Comparison of ENCODE assay signal across 24 cellular contexts in the genomic region with DNA sequence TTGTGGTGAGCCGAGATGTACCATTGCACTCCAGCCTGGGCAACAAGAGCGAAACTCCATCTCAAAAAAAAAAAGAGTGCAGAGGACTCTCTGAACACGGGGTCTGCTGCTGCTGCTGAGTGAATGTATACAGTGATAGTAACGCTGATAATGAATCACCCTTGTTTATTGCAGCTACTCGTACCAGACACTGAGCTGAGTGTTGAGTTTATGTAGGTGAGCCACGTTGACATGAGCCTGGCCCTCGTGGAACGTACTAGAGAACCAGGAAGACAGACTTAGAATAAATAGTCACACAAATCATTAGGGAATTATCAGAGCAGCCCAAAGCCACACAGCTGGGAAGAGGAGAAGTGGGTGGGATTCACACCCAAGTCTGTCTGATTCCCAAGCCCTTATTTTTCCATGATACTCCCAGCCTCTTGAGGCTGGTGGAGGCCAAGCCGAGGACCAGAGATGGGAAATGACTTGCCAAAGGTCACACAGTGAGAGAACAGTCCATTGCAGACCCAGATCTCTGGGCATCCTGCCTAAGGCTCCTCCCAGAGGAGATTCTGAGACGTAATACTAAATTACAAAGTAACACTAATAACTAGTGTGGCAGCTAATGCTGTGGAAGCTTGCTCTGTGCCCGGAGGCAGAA. TPM values are rescaled to one million over a fixed set of nuclear protein-coding genes. Genes with fewer than 3 reads are reported as not detected.
DNase-seq lines count a peak whose midpoint lies in the region; ATAC-seq, FAIRE-seq and TF ChIP-seq lines count a peak whose summit lies in the region.
"Had no signal": no experiment of that assay in that cellular context is flagged by ENCODE, and none has a peak within 500 bp of the region (broad histone marks: within the 10 kb centered on the region; RNA-seq: fewer than 3 reads in every experiment).

No MANE protein-coding gene starts in this region.

- no peaks in the 10 kb centered on the region for H3K9me1 ChIP-seq in keratinocyte (ENCODE audit: control insufficient read depth, extremely low read depth, insufficient read depth, low read length)

- no peaks in the 10 kb centered on the region for H3K4me1 Mint-ChIP-seq in activated CD4-positive, alpha-beta T cell treated with anti-CD3 and anti-CD28 coated beads, Interleukin-2, amount 10 ng/mL, durations not matched to agents 7 days and 5 days
- H3K4me1 Mint-ChIP-seq: activated naive CD8-positive, alpha-beta T cell treated with anti-CD3 and anti-CD28 coated beads, Interleukin-2, amount 10 ng/mL, durations not matched to agents 7 days and 5 days; neural progenitor cell; WTC11 had no signal

- no peaks in the 10 kb centered on the region for H3K9me3 Mint-ChIP-seq in activated CD4-positive, alpha-beta T cell treated with anti-CD3 and anti-CD28 coated beads, Interleukin-2, amount 10 ng/mL, durations not matched to agents 7 days and 5 days
- H3K9me3 Mint-ChIP-seq: activated naive CD8-positive, alpha-beta T cell treated with anti-CD3 and anti-CD28 coated beads, Interleukin-2, amount 10 ng/mL, durations not matched to agents 7 days and 5 days; activated T-cell treated with anti-CD3 and anti-CD28 coated beads, Interleukin-2, amount 50 U/mL, for 24 hours; neural progenitor cell; WTC11 had no signal

- CTCF ChIA-PET in Panc1 (lab: Charles Lee), result interaction anchor here (0.6 to 1.0 kb wide), 2 partner anchors 152 to 219 kb away, joined by 3 read pairs; no protein-coding TSS in a partner anchor
- CTCF ChIA-PET in activated CD4-positive, alpha-beta T cell treated with anti-CD3 and anti-CD28 coated beads, Interleukin-2, amount 10 ng/mL, durations not matched to agents 7 days and 5 days (lab: Charles Lee), result interaction anchor here (0.6 to 1.9 kb wide), 3 partner anchors 226 to 231 kb away, joined by 3 to 5 read pairs (median 3); no protein-coding TSS in a partner anchor

- no peak for TF ChIP-seq POLR2A in gastrocnemius medialis (IDR thresholded peaks at IDR 0.05)

- no peaks in the 10 kb centered on the region for H3K36me3 Mint-ChIP-seq in activated CD4-positive, alpha-beta T cell treated with anti-CD3 and anti-CD28 coated beads, Interleukin-2, amount 10 ng/mL, durations not matched to agents 7 days and 5 days (ENCODE audit: low read depth)
- H3K36me3 Mint-ChIP-seq: activated naive CD8-positive, alpha-beta T cell treated with anti-CD3 and anti-CD28 coated beads, Interleukin-2, amount 10 ng/mL, durations not matched to agents 7 days and 5 days; neural progenitor cell; WTC11 had no signal

- FAIRE-seq in keratinocyte (lab: Jason Lieb, UNC), result peak; percentile 5
- FAIRE-seq: GM12892, kidney had no signal

- no peak overlapping the region for H3K4me3 Mint-ChIP-seq in activated CD4-positive, alpha-beta T cell treated with anti-CD3 and anti-CD28 coated beads, Interleukin-2, amount 10 ng/mL, durations not matched to agents 7 days and 5 days
- H3K4me3 Mint-ChIP-seq: activated naive CD8-positive, alpha-beta T cell treated with anti-CD3 and anti-CD28 coated beads, Interleukin-2, amount 10 ng/mL, durations not matched to agents 7 days and 5 days; activated T-cell treated with anti-CD3 and anti-CD28 coated beads, Interleukin-2, amount 50 U/mL, for 24 hours; neural progenitor cell; WTC11 had no signal

- H2AFZ ChIP-seq in DND-41 (ENCODE audit: low read depth, low read length) (no peak overlapping the region), keratinocyte (ENCODE audit: control insufficient read depth, low read length) (no peak overlapping the region)
- H2AFZ ChIP-seq: neural progenitor cell had no signal

- H3K27me3 Mint-ChIP-seq in activated CD4-positive, alpha-beta T cell treated with anti-CD3 and anti-CD28 coated beads, Interleukin-2, amount 10 ng/mL, durations not matched to agents 7 days and 5 days, result no peaks in the 10 kb centered on the region

- no peak overlapping the region for H3K27ac ChIP-seq in DND-41 (ENCODE audit: low read length)
- peak overlapping the region; percentile 99 for H3K27ac ChIP-seq in Panc1 (ENCODE audit: low read length)
- H3K27ac ChIP-seq in keratinocyte (ENCODE audit: control insufficient read depth, insufficient read depth, low read length), result no peak overlapping the region
- peak overlapping the region in 3 of 4 donors; percentile 2 to 69 (median 55) for H3K27ac ChIP-seq in gastrocnemius medialis
- H3K27ac ChIP-seq: ascending aorta, BLaER1, colonic mucosa, neural progenitor cell, right lobe of liver, SJSA1, tibial nerve had no signal

- intact Hi-C loops in Panc1 (cut with micrococcal nuclease; ENCODE audit: unreplicated experiment) (loop anchor here (2.0 to 10.0 kb wide), 2 partner anchors 152 to 228 kb away; no protein-coding TSS in a partner anchor), gastrocnemius medialis (cut with DNase I; ENCODE audit: low total_unique reads) (loop anchor here (1.0 to 2.0 kb wide), 3 partner anchors 24 to 128 kb away; a partner anchor contains a TSS)

- in situ Hi-C loops in Panc1 (cut with HindIII; ENCODE audit: low pct_unique_long_range_greater_than_20kb, low sequenced_read_pairs), result no loop called here
- in situ Hi-C loops in gastrocnemius medialis (cut with MboI; ENCODE audit: low sequenced_read_pairs in 4 of 4), result loop anchor here in 3 of 4 donors (5.0 to 25.0 kb wide), 3 partner anchors 58 to 245 kb away; no protein-coding TSS in a partner anchor

- H3K9me3 ChIP-seq in DND-41 (ENCODE audit: insufficient read depth, low read length, severe bottlenecking) (no peaks in the 10 kb centered on the region), Panc1 (ENCODE audit: control insufficient read depth, insufficient read depth, low read depth, low read length) (no peaks in the 10 kb centered on the region), keratinocyte (ENCODE audit: control insufficient read depth, low read depth, low read length) (no peaks in the 10 kb centered on the region), gastrocnemius medialis (no peaks in the 10 kb centered on the region)
- H3K9me3 ChIP-seq: ascending aorta, BLaER1, colonic mucosa, HAP-1, right lobe of liver, SJSA1 had no signal

- no peak overlapping the region for H3K4me2 ChIP-seq in DND-41 (ENCODE audit: insufficient read depth, low read length)
- H3K4me2 ChIP-seq in keratinocyte (ENCODE audit: control insufficient read depth, extremely low read depth, insufficient read depth, low read depth, low read length), result no peak overlapping the region
- H3K4me2 ChIP-seq: BLaER1, neural progenitor cell had no signal

- H3K79me2 ChIP-seq in DND-41 (ENCODE audit: insufficient read depth, low read length) (no peaks in the 10 kb centered on the region), keratinocyte (ENCODE audit: control insufficient read depth, insufficient read depth, low read length) (no peaks in the 10 kb centered on the region)

- dilution Hi-C loops in keratinocyte (cut with MboI; ENCODE audit: extremely low pct_ligation_motif_present, low sequenced_read_pairs), result no loop called here

- TF ChIP-seq CTCF in DND-41 (IDR thresholded peaks at IDR 0.05; ENCODE audit: borderline replicate concordance, extremely low read depth, low read length, poor library complexity, severe bottlenecking), result no peak
- TF ChIP-seq CTCF in Panc1 (IDR thresholded peaks at IDR 0.05), result no peak
- TF ChIP-seq CTCF in keratinocyte (optimal IDR thresholded peaks at IDR 0.05 in 1 of 3, IDR thresholded peaks at IDR 0.05 in 1 of 3, conservative IDR thresholded peaks at IDR 0.05 in 1 of 3; ENCODE audit: extremely low read depth in 1 of 3, insufficient read depth in 2 of 3, low read length in 3 of 3), result no peak
- TF ChIP-seq CTCF in gastrocnemius medialis (IDR thresholded peaks at IDR 0.05 in 4 of 5, conservative IDR thresholded peaks at IDR 0.05 in 1 of 5), result no peak

- POLR2A ChIA-PET in Panc1 (lab: Charles Lee), result no interaction called here
- POLR2A ChIA-PET in activated CD4-positive, alpha-beta T cell treated with anti-CD3 and anti-CD28 coated beads, Interleukin-2, amount 10 ng/mL, durations not matched to agents 7 days and 5 days (lab: Charles Lee), result no interaction called here

- H3K4me1 ChIP-seq in DND-41 (ENCODE audit: insufficient read depth, low read length), result no peaks in the 10 kb centered on the region
- H3K4me1 ChIP-seq in Panc1 (ENCODE audit: control insufficient read depth, insufficient read depth, low read length), result peaks cover 31% of the 10 kb centered on the region
- H3K4me1 ChIP-seq in keratinocyte (ENCODE audit: control insufficient read depth, extremely low read depth, insufficient read depth, low read length), result no peaks in the 10 kb centered on the region
- H3K4me1 ChIP-seq in gastrocnemius medialis, result peaks cover 3 to 12% of the 10 kb centered on the region in 2 donors
- H3K4me1 ChIP-seq: ascending aorta, colonic mucosa, HAP-1, neural progenitor cell, right lobe of liver had no signal

- no peak for DNase-seq in DND-41
- no peak for DNase-seq in Panc1 (ENCODE audit: low read depth, low spot score)
- DNase-seq in keratinocyte (ENCODE audit: low read depth, low spot score), result no peak
- DNase-seq in gastrocnemius medialis, result no peak
- no peak for DNase-seq in NCI-H1048 (lab: John Stamatoyannopoulos, UW)
- no peak for DNase-seq in activated CD4-positive, alpha-beta T cell treated with anti-CD3 and anti-CD28 coated beads, Interleukin-2, amount 10 ng/mL, durations not matched to agents 7 days and 5 days
- DNase-seq: kidney, mammary epithelial cell had no signal

- no peaks in the 10 kb centered on the region for H3K27me3 ChIP-seq in DND-41 (ENCODE audit: insufficient read depth, low read length, poor library complexity)
- no peaks in the 10 kb centered on the region for H3K27me3 ChIP-seq in Panc1 (ENCODE audit: control insufficient read depth, insufficient read depth, low read length)
- no peaks in the 10 kb centered on the region for H3K27me3 ChIP-seq in keratinocyte (ENCODE audit: control insufficient read depth, extremely low read depth, insufficient read depth, low read length)
- no peaks in the 10 kb centered on the region for H3K27me3 ChIP-seq in gastrocnemius medialis
- H3K27me3 ChIP-seq: ascending aorta, BLaER1, colonic mucosa, neural progenitor cell, right lobe of liver, SJSA1, tibial nerve had no signal

- H3K9ac ChIP-seq in DND-41 (ENCODE audit: low read depth, low read length) (no peak overlapping the region), keratinocyte (ENCODE audit: control insufficient read depth, extremely low read depth, insufficient read depth, low read length) (no peak overlapping the region)
- H3K9ac ChIP-seq: BLaER1, neural progenitor cell had no signal

- H3K36me3 ChIP-seq in DND-41 (ENCODE audit: insufficient read depth, low read length) (no peaks in the 10 kb centered on the region), Panc1 (ENCODE audit: control insufficient read depth, insufficient read depth, low read length) (no peaks in the 10 kb centered on the region), keratinocyte (ENCODE audit: control insufficient read depth in 2 of 2, extremely low read depth in 1 of 2, insufficient read depth in 2 of 2, low read length in 2 of 2) (no peaks in the 10 kb centered on the region), gastrocnemius medialis (no peaks in the 10 kb centered on the region)
- H3K36me3 ChIP-seq: ascending aorta, BLaER1, colonic mucosa, HAP-1, neural progenitor cell, right lobe of liver, SJSA1, tibial nerve had no signal

- peaks cover 5% of the 10 kb centered on the region; the same call in 1 of the 2 replicates for H4K20me1 ChIP-seq in DND-41 (ENCODE audit: insufficient read depth, low read length)
- H4K20me1 ChIP-seq in keratinocyte (ENCODE audit: control insufficient read depth, extremely low read depth, insufficient read depth, low read length), result no peaks in the 10 kb centered on the region
- H4K20me1 ChIP-seq: BLaER1 had no signal

- H3K4me3 ChIP-seq in DND-41 (ENCODE audit: low read depth in 1 of 2, low read length in 2 of 2), result no peak overlapping the region
- no peak overlapping the region for H3K4me3 ChIP-seq in Panc1 (ENCODE audit: low read depth in 2 of 2, low read length in 2 of 2)
- no peak overlapping the region for H3K4me3 ChIP-seq in keratinocyte (ENCODE audit: control insufficient read depth in 2 of 3, extremely low read depth in 1 of 3, insufficient read depth in 2 of 3, low read depth in 1 of 3, low read length in 3 of 3)
- H3K4me3 ChIP-seq in gastrocnemius medialis, result no peak overlapping the region
- H3K4me3 ChIP-seq: ascending aorta, BLaER1, colonic mucosa, HAP-1, neural progenitor cell, right lobe of liver, SJSA1, tibial nerve had no signal

- no TSS peak for BruUV-seq in Panc1 (replicated peaks; lab: Mats Ljungman, UMichigan)

- H3K27ac Mint-ChIP-seq in activated CD4-positive, alpha-beta T cell treated with anti-CD3 and anti-CD28 coated beads, Interleukin-2, amount 10 ng/mL, durations not matched to agents 7 days and 5 days, result no peak overlapping the region
- H3K27ac Mint-ChIP-seq: activated naive CD8-positive, alpha-beta T cell treated with anti-CD3 and anti-CD28 coated beads, Interleukin-2, amount 10 ng/mL, durations not matched to agents 7 days and 5 days; activated T-cell treated with anti-CD3 and anti-CD28 coated beads, Interleukin-2, amount 50 U/mL, for 24 hours; neural progenitor cell; WTC11 had no signal

- ATAC-seq in DND-41 (ENCODE audit: insufficient read depth, low read depth) (0 out of 3 replicates have a peak, but pooled peaks have one; percentile 8), Panc1 (no peak), gastrocnemius medialis (no peak), HG03196 (IDR thresholded peaks at IDR 0.05; ENCODE audit: unreplicated experiment) (no peak)

RNA-seq across cellular contexts. Expression of a gene that starts 34.8 kb away (rescaled TPM):
- 17.3 TPM for total RNA-seq in Panc1 (2021; ENCODE audit: unreplicated experiment)
- polyA plus RNA-seq in Panc1 (2012; ENCODE audit: insufficient read length), result 29.4 TPM
- not detected in 3 replicates for polyA plus RNA-seq in keratinocyte
- not detected for polyA plus RNA-seq in keratinocyte (2011; ENCODE audit: low read depth)
- not detected in 2 replicates for polyA plus RNA-seq in keratinocyte (2011; cell fraction: cytosol; rRNA removed)
- not detected in 2 replicates for polyA plus RNA-seq in keratinocyte (2011; cell fraction: nucleus; rRNA removed)
- polyA plus RNA-seq in keratinocyte (2012; ENCODE audit: low replicate concordance), result not detected in 2 replicates
- not detected in 3 replicates for polyA minus RNA-seq in keratinocyte
- not detected for polyA minus RNA-seq in keratinocyte (2011; cell fraction: cytosol; rRNA and poly(A)+ RNA removed)
- polyA minus RNA-seq in keratinocyte (2011; cell fraction: nucleus; rRNA and poly(A)+ RNA removed), result not detected in 2 replicates
- total RNA-seq in gastrocnemius medialis, result over 10,000 TPM in 2 of 4 donors, 1,000 to 10,000 TPM in 2; 7,153 to 19,373 (median 11,028) TPM
- total RNA-seq in activated CD4-positive, alpha-beta T cell treated with anti-CD3 and anti-CD28 coated beads, Interleukin-2, amount 10 ng/mL, durations not matched to agents 7 days and 5 days, result under 1 TPM in 1 of 2 experiments, not detected in 1; 0.20 TPM
- total RNA-seq: activated naive CD8-positive, alpha-beta T cell treated with anti-CD3 and anti-CD28 coated beads, Interleukin-2, amount 10 ng/mL, durations not matched to agents 7 days and 5 days; ascending aorta; G401; HepG2; kidney; LHCN-M2; mammary epithelial cell; SJSA1; tibial nerve had no signal
- polyA plus RNA-seq: mammary epithelial cell had no signal

RNA-seq across cellular contexts. Expression of a gene that starts 41.7 kb away (rescaled TPM):
- total RNA-seq in Panc1 (2021; ENCODE audit: unreplicated experiment) (26.7 TPM), gastrocnemius medialis (1 to 10 TPM; 1.8 to 5.4 (median 1.9) TPM)
- polyA plus RNA-seq in Panc1 (2012; ENCODE audit: insufficient read length), result 60.7 TPM
- polyA plus RNA-seq in keratinocyte, result 0.01 to 0.03 TPM in 2 of 3 replicates, not detected in the other
- not detected for polyA plus RNA-seq in keratinocyte (2011; ENCODE audit: low read depth)
- not detected in 2 replicates for polyA plus RNA-seq in keratinocyte (2011; cell fraction: cytosol; rRNA removed)
- 0.05 TPM in 1 of 2 replicates, not detected in the other for polyA plus RNA-seq in keratinocyte (2011; cell fraction: nucleus; rRNA removed)
- 0.21 TPM in 1 of 2 replicates, not detected in the other for polyA plus RNA-seq in keratinocyte (2012; ENCODE audit: low replicate concordance)
- polyA minus RNA-seq in keratinocyte, result 0.13 TPM in 1 of 3 replicates, not detected in the others
- polyA minus RNA-seq in keratinocyte (2011; cell fraction: cytosol; rRNA and poly(A)+ RNA removed), result not detected
- polyA minus RNA-seq in keratinocyte (2011; cell fraction: nucleus; rRNA and poly(A)+ RNA removed), result not detected in 2 replicates
- not detected for total RNA-seq in activated CD4-positive, alpha-beta T cell treated with anti-CD3 and anti-CD28 coated beads, Interleukin-2, amount 10 ng/mL, durations not matched to agents 7 days and 5 days
- total RNA-seq: activated naive CD8-positive, alpha-beta T cell treated with anti-CD3 and anti-CD28 coated beads, Interleukin-2, amount 10 ng/mL, durations not matched to agents 7 days and 5 days; G401; HepG2; SJSA1 had no signal
- polyA plus RNA-seq: HepG2 had no signal

Comparison
In these comparisons a context has a peak if more than half of its experiments do, and no peak if none do; other contexts are left out.
1. H3K27ac ChIP-seq: peak in Panc1 (single experiment) and gastrocnemius medialis (3 of 4); none in DND-41 (single experiment) and keratinocyte (single experiment).
2. RNA of a gene that starts 34.8 kb away (total RNA-seq): 7,153 to 19,373 TPM in gastrocnemius medialis; 17.3 TPM in Panc1 (single experiment) and 0.20 TPM in activated CD4-positive, alpha-beta T cell treated with anti-CD3 and anti-CD28 coated beads, Interleukin-2, amount 10 ng/mL, durations not matched to agents 7 days and 5 days; every median in the first group is over 100 times any median in the second.